ENCODE assay signal across 17 cellular contexts in genomic region chr17:74118504-74118903, GRCh38.
DNase-seq lines count a peak whose midpoint lies in the region; TF ChIP-seq lines count a peak whose summit lies in the region.
"Had no signal": no experiment of that assay in that cellular context is flagged by ENCODE, and none has a peak within 500 bp of the region (broad histone marks: within the 10 kb centered on the region; RNA-seq: fewer than 3 reads in every experiment).

No MANE protein-coding gene starts in this region.

- peaks cover 54% of the 10 kb centered on the region for H3K27me3 ChIP-seq in suprapubic skin
- H3K27me3 ChIP-seq: testis had no signal

- no peak for TF ChIP-seq CTCF in suprapubic skin (IDR thresholded peaks at IDR 0.05)

- H3K4me3 ChIP-seq in suprapubic skin = no peak overlapping the region
- H3K4me3 ChIP-seq: gastroesophageal sphincter, testis had no signal

- H3K27ac Mint-ChIP-seq in activated CD4-positive, alpha-beta T cell treated with anti-CD3 and anti-CD28 coated beads, Interleukin-2, amount 10 ng/mL, durations not matched to agents 7 days and 5 days = peak overlapping the region; percentile 46
- H3K27ac Mint-ChIP-seq: CD4-positive, alpha-beta memory T cell had no signal

- H3K9me3 ChIP-seq in suprapubic skin = no peaks in the 10 kb centered on the region
- H3K9me3 ChIP-seq: testis had no signal

- no peak for TF ChIP-seq EP300 in suprapubic skin (IDR thresholded peaks at IDR 0.05)

- peaks cover 4% of the 10 kb centered on the region for H3K27me3 Mint-ChIP-seq in activated CD4-positive, alpha-beta T cell treated with anti-CD3 and anti-CD28 coated beads, Interleukin-2, amount 10 ng/mL, durations not matched to agents 7 days and 5 days

- no peaks in the 10 kb centered on the region for H3K4me1 Mint-ChIP-seq in activated CD4-positive, alpha-beta T cell treated with anti-CD3 and anti-CD28 coated beads, Interleukin-2, amount 10 ng/mL, durations not matched to agents 7 days and 5 days

- H3K4me3 Mint-ChIP-seq in activated CD4-positive, alpha-beta T cell treated with anti-CD3 and anti-CD28 coated beads, Interleukin-2, amount 10 ng/mL, durations not matched to agents 7 days and 5 days = no peak overlapping the region
- H3K4me3 Mint-ChIP-seq: CD4-positive, alpha-beta memory T cell had no signal

- H3K36me3 Mint-ChIP-seq in activated CD4-positive, alpha-beta T cell treated with anti-CD3 and anti-CD28 coated beads, Interleukin-2, amount 10 ng/mL, durations not matched to agents 7 days and 5 days (ENCODE audit: low read depth) = no peaks in the 10 kb centered on the region
- H3K36me3 Mint-ChIP-seq: CD4-positive, alpha-beta memory T cell had no signal

- TF ChIP-seq POLR2A in suprapubic skin (IDR thresholded peaks at IDR 0.05) = no peak

- CTCF ChIA-PET in activated CD4-positive, alpha-beta T cell treated with anti-CD3 and anti-CD28 coated beads, Interleukin-2, amount 10 ng/mL, durations not matched to agents 7 days and 5 days (lab: Charles Lee) = interaction anchor here (1.3 to 3.1 kb wide), 2 partner anchors 10 to 29 kb away, joined by 3 to 7 read pairs; no protein-coding TSS in a partner anchor

- H3K4me1 ChIP-seq in suprapubic skin = no peaks in the 10 kb centered on the region
- H3K4me1 ChIP-seq: gastroesophageal sphincter, testis had no signal

- no peaks in the 10 kb centered on the region for H3K9me3 Mint-ChIP-seq in activated CD4-positive, alpha-beta T cell treated with anti-CD3 and anti-CD28 coated beads, Interleukin-2, amount 10 ng/mL, durations not matched to agents 7 days and 5 days

- H3K27ac ChIP-seq in suprapubic skin = no peak overlapping the region
- H3K27ac ChIP-seq: epithelial cell of prostate, gastroesophageal sphincter, testis had no signal

- 84% methylated on average over 8 of the region's 8 CpGs for WGBS in suprapubic skin

- POLR2A ChIA-PET in activated CD4-positive, alpha-beta T cell treated with anti-CD3 and anti-CD28 coated beads, Interleukin-2, amount 10 ng/mL, durations not matched to agents 7 days and 5 days (lab: Charles Lee) = no interaction called here

- DNase-seq in activated CD4-positive, alpha-beta T cell treated with anti-CD3 and anti-CD28 coated beads, Interleukin-2, amount 10 ng/mL, durations not matched to agents 7 days and 5 days = no peak
- DNase-seq in activated CD4-positive, alpha-beta T cell treated with anti-CD3 and anti-CD28 coated beads for 48 hours = no peak
- DNase-seq in SHP77 (lab: John Stamatoyannopoulos, UW) (peak; percentile 97 to 98), iPS DF 19.7 (ENCODE audit: low read depth, low spot score) (peak; percentile 83), suprapubic skin (ENCODE audit: low spot score in 2 of 2) (peak; percentile 46 to 54), NCI-H510A treated with DMSO at 0.1 percent for 48 hours (lab: John Stamatoyannopoulos, UW) (no peak), COR-L47 (lab: John Stamatoyannopoulos, UW) (no peak)
- no peak for DNase-seq in stimulated activated naive CD4-positive, alpha-beta T cell treated with Interleukin-2 at 50 U/mL for 16 hours (lab: John Stamatoyannopoulos, UW)
- DNase-seq: ACHN; activated T-cell treated with anti-CD3 and anti-CD28 coated beads, Interleukin-2, amount 50 U/mL, for 1 hour; CD4-positive, alpha-beta memory T cell; cerebellar nuclear complex; left cardiac atrium; NCI-H2029; testis had no signal

- H3K36me3 ChIP-seq in suprapubic skin = no peaks in the 10 kb centered on the region
- H3K36me3 ChIP-seq: gastroesophageal sphincter had no signal

Comparison
In these comparisons a context has a peak if more than half of its experiments do, and no peak if none do; other contexts are left out.
1. DNase-seq: peak in SHP77 (2 of 2), iPS DF 19.7 (single experiment) and suprapubic skin (2 of 2); none in activated CD4-positive, alpha-beta T cell treated with anti-CD3 and anti-CD28 coated beads, Interleukin-2, amount 10 ng/mL, durations not matched to agents 7 days and 5 days (single experiment), activated CD4-positive, alpha-beta T cell treated with anti-CD3 and anti-CD28 coated beads for 48 hours (single experiment), NCI-H510A treated with DMSO at 0.1 percent for 48 hours (single experiment), COR-L47 (single experiment) and stimulated activated naive CD4-positive, alpha-beta T cell treated with Interleukin-2 at 50 U/mL for 16 hours (single experiment).